1 cellular context compared by ENCODE assay signal in the genomic region with DNA sequence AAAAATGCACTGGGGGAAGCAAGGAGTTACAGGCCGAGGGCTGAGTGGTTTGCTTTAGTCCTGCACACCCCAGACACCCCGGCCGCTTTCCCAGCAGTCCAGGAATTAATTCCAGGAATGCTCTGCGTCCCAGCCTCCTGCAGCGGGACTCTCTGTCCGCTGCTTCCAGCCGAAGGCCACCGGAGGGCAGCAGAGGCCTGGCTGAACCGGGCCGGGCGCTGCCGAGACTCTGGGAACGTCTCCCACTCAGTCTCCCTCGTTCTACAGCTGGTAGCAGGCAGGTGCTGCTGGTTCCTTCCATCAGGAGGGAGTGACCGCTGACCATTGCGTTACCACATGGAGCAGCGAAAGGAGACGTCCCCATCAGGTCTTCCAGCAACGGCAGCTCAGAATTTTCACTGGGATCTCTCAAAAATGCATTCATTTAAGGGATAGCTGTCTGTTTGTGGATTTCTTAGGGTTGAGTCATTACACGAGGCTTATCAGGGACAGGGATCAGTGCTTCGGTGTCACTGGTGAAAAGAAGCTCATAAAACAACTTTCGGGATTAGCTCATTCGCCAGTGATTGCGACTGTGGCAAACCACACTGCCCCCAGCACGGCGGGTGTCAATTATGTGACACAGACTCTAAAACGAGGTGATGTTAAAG.
TF ChIP-seq lines count a peak whose summit lies in the region.

No MANE protein-coding gene starts in this region.

TF ChIP-seq in HEK293, 187 proteins besides CTCF, POLR2A, EP300 and RAD21 (continued from another document and continues in another):
- peak; percentile 31; the same call in 1 of the 2 replicates for TF ChIP-seq ZNF623 (tag by site-specific recombination; IDR thresholded peaks at IDR 0.05)
- TF ChIP-seq ZNF366 (tag by site-specific recombination; conservative IDR thresholded peaks at IDR 0.05): peak; percentile 99
- TF ChIP-seq, protein P1, sequence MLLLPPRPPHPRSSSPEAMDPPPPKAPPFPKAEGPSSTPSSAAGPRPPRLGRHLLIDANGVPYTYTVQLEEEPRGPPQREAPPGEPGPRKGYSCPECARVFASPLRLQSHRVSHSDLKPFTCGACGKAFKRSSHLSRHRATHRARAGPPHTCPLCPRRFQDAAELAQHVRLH (tag by site-specific recombination; IDR thresholded peaks at IDR 0.05): peak; percentile 70; the same call in 1 of the 2 replicates
- TF ChIP-seq ZNF600 (tag by site-specific recombination; IDR thresholded peaks at IDR 0.05): peak; percentile 97
- TF ChIP-seq PRDM1 (tag by site-specific recombination; IDR thresholded peaks at IDR 0.05): peak; percentile 75
- TF ChIP-seq ZXDB (tag by site-specific recombination; IDR thresholded peaks at IDR 0.05): peak; percentile 80
- TF ChIP-seq, protein P2, sequence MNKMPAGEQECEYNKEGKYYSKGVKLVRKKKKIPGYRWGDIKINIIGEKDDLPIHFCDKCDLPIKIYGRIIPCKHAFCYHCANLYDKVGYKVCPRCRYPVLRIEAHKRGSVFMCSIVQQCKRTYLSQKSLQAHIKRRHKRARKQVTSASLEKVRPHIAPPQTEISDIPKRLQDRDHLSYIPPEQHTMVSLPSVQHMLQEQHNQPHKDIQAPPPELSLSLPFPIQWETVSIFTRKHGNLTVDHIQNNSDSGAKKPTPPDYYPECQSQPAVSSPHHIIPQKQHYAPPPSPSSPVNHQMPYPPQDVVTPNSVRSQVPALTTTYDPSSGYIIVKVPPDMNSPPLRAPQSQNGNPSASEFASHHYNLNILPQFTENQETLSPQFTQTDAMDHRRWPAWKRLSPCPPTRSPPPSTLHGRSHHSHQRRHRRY (tag by site-specific recombination; IDR thresholded peaks at IDR 0.05): no peak
- no peak for TF ChIP-seq SP3 (tag by site-specific recombination; IDR thresholded peaks at IDR 0.05)
- TF ChIP-seq, protein P3, sequence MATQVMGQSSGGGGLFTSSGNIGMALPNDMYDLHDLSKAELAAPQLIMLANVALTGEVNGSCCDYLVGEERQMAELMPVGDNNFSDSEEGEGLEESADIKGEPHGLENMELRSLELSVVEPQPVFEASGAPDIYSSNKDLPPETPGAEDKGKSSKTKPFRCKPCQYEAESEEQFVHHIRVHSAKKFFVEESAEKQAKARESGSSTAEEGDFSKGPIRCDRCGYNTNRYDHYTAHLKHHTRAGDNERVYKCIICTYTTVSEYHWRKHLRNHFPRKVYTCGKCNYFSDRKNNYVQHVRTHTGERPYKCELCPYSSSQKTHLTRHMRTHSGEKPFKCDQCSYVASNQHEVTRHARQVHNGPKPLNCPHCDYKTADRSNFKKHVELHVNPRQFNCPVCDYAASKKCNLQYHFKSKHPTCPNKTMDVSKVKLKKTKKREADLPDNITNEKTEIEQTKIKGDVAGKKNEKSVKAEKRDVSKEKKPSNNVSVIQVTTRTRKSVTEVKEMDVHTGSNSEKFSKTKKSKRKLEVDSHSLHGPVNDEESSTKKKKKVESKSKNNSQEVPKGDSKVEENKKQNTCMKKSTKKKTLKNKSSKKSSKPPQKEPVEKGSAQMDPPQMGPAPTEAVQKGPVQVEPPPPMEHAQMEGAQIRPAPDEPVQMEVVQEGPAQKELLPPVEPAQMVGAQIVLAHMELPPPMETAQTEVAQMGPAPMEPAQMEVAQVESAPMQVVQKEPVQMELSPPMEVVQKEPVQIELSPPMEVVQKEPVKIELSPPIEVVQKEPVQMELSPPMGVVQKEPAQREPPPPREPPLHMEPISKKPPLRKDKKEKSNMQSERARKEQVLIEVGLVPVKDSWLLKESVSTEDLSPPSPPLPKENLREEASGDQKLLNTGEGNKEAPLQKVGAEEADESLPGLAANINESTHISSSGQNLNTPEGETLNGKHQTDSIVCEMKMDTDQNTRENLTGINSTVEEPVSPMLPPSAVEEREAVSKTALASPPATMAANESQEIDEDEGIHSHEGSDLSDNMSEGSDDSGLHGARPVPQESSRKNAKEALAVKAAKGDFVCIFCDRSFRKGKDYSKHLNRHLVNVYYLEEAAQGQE (tag by site-specific recombination; IDR thresholded peaks at IDR 0.05): peak; percentile 43; the same call in 1 of the 2 replicates
- no peak for TF ChIP-seq ZNF274 (IDR thresholded peaks at IDR 0.05; ENCODE audit: low read length)
- TF ChIP-seq ZNF274 (tag by site-specific recombination; IDR thresholded peaks at IDR 0.05; ENCODE audit: borderline replicate concordance): no peak
- TF ChIP-seq, protein P4, sequence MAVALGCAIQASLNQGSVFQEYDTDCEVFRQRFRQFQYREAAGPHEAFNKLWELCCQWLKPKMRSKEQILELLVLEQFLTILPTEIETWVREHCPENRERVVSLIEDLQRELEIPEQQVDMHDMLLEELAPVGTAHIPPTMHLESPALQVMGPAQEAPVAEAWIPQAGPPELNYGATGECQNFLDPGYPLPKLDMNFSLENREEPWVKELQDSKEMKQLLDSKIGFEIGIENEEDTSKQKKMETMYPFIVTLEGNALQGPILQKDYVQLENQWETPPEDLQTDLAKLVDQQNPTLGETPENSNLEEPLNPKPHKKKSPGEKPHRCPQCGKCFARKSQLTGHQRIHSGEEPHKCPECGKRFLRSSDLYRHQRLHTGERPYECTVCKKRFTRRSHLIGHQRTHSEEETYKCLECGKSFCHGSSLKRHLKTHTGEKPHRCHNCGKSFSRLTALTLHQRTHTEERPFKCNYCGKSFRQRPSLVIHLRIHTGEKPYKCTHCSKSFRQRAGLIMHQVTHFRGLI (tag by site-specific recombination; IDR thresholded peaks at IDR 0.05): peak; percentile 37; the same call in 1 of the 2 replicates
- TF ChIP-seq ZNF221 (tag by site-specific recombination; IDR thresholded peaks at IDR 0.05; ENCODE audit: borderline replicate concordance): no peak
- TF ChIP-seq, protein P5, sequence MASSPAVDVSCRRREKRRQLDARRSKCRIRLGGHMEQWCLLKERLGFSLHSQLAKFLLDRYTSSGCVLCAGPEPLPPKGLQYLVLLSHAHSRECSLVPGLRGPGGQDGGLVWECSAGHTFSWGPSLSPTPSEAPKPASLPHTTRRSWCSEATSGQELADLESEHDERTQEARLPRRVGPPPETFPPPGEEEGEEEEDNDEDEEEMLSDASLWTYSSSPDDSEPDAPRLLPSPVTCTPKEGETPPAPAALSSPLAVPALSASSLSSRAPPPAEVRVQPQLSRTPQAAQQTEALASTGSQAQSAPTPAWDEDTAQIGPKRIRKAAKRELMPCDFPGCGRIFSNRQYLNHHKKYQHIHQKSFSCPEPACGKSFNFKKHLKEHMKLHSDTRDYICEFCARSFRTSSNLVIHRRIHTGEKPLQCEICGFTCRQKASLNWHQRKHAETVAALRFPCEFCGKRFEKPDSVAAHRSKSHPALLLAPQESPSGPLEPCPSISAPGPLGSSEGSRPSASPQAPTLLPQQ (tag by site-specific recombination; IDR thresholded peaks at IDR 0.05): 0 out of 2 replicates have a peak, but pooled peaks have one; percentile 78
- peak; percentile 76 for TF ChIP-seq FEZF1 (tag by site-specific recombination; IDR thresholded peaks at IDR 0.05)
- no peak for TF ChIP-seq SCRT1 (tag by site-specific recombination; IDR thresholded peaks at IDR 0.05; ENCODE audit: borderline replicate concordance)
- TF ChIP-seq KLF10 (tag by site-specific recombination; IDR thresholded peaks at IDR 0.05): peak; percentile 86; the same call in 1 of the 2 replicates
- TF ChIP-seq ZNF76 (tag by site-specific recombination; IDR thresholded peaks at IDR 0.05; ENCODE audit: borderline replicate concordance, low read depth): peak; percentile 78; the same call in 1 of the 2 replicates
- TF ChIP-seq ZNF530 (tag by site-specific recombination; IDR thresholded peaks at IDR 0.05; ENCODE audit: low read depth): no peak
- no peak for TF ChIP-seq TCF7L2 (IDR thresholded peaks at IDR 0.05; ENCODE audit: borderline replicate concordance, low read depth, low read length)
- peak; percentile 75 for TF ChIP-seq ZNF2 (tag by site-specific recombination; IDR thresholded peaks at IDR 0.05)
- TF ChIP-seq ZNF114 (tag by site-specific recombination; IDR thresholded peaks at IDR 0.05): no peak
- TF ChIP-seq, protein P6, sequence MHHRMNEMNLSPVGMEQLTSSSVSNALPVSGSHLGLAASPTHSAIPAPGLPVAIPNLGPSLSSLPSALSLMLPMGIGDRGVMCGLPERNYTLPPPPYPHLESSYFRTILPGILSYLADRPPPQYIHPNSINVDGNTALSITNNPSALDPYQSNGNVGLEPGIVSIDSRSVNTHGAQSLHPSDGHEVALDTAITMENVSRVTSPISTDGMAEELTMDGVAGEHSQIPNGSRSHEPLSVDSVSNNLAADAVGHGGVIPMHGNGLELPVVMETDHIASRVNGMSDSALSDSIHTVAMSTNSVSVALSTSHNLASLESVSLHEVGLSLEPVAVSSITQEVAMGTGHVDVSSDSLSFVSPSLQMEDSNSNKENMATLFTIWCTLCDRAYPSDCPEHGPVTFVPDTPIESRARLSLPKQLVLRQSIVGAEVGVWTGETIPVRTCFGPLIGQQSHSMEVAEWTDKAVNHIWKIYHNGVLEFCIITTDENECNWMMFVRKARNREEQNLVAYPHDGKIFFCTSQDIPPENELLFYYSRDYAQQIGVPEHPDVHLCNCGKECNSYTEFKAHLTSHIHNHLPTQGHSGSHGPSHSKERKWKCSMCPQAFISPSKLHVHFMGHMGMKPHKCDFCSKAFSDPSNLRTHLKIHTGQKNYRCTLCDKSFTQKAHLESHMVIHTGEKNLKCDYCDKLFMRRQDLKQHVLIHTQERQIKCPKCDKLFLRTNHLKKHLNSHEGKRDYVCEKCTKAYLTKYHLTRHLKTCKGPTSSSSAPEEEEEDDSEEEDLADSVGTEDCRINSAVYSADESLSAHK (tag by site-specific recombination; IDR thresholded peaks at IDR 0.05): peak; percentile 76
- TF ChIP-seq SP7 (tag by site-specific recombination; IDR thresholded peaks at IDR 0.05): peak; percentile 94
- peak; percentile 99 for TF ChIP-seq ZEB2 (tag by site-specific recombination; IDR thresholded peaks at IDR 0.05)
- TF ChIP-seq, protein P7, sequence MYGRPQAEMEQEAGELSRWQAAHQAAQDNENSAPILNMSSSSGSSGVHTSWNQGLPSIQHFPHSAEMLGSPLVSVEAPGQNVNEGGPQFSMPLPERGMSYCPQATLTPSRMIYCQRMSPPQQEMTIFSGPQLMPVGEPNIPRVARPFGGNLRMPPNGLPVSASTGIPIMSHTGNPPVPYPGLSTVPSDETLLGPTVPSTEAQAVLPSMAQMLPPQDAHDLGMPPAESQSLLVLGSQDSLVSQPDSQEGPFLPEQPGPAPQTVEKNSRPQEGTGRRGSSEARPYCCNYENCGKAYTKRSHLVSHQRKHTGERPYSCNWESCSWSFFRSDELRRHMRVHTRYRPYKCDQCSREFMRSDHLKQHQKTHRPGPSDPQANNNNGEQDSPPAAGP (tag by site-specific recombination; IDR thresholded peaks at IDR 0.05): peak; percentile 50; the same call in 1 of the 2 replicates
- TF ChIP-seq ZNF629 (tag by site-specific recombination; IDR thresholded peaks at IDR 0.05): peak; percentile 96
- no peak for TF ChIP-seq ZNF830 (tag by site-specific recombination; IDR thresholded peaks at IDR 0.05; ENCODE audit: low read depth)
- TF ChIP-seq ZBTB48 (tag by site-specific recombination; IDR thresholded peaks at IDR 0.05): peak; percentile 88
- TF ChIP-seq ZNF184 (tag by site-specific recombination; IDR thresholded peaks at IDR 0.05): 0 out of 2 replicates have a peak, but pooled peaks have one; percentile 15
- TF ChIP-seq, protein P8, sequence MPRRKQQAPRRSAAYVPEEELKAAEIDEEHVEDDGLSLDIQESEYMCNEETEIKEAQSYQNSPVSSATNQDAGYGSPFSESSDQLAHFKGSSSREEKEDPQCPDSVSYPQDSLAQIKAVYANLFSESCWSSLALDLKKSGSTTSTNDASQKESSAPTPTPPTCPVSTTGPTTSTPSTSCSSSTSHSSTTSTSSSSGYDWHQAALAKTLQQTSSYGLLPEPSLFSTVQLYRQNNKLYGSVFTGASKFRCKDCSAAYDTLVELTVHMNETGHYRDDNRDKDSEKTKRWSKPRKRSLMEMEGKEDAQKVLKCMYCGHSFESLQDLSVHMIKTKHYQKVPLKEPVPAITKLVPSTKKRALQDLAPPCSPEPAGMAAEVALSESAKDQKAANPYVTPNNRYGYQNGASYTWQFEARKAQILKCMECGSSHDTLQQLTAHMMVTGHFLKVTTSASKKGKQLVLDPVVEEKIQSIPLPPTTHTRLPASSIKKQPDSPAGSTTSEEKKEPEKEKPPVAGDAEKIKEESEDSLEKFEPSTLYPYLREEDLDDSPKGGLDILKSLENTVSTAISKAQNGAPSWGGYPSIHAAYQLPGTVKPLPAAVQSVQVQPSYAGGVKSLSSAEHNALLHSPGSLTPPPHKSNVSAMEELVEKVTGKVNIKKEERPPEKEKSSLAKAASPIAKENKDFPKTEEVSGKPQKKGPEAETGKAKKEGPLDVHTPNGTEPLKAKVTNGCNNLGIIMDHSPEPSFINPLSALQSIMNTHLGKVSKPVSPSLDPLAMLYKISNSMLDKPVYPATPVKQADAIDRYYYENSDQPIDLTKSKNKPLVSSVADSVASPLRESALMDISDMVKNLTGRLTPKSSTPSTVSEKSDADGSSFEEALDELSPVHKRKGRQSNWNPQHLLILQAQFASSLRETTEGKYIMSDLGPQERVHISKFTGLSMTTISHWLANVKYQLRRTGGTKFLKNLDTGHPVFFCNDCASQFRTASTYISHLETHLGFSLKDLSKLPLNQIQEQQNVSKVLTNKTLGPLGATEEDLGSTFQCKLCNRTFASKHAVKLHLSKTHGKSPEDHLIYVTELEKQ (tag by site-specific recombination; IDR thresholded peaks at IDR 0.05; ENCODE audit: borderline replicate concordance): peak; percentile 90
- peak; percentile 63; the same call in 1 of the 2 replicates for TF ChIP-seq ZNF501 (tag by site-specific recombination; IDR thresholded peaks at IDR 0.05)
- TF ChIP-seq, protein P9, sequence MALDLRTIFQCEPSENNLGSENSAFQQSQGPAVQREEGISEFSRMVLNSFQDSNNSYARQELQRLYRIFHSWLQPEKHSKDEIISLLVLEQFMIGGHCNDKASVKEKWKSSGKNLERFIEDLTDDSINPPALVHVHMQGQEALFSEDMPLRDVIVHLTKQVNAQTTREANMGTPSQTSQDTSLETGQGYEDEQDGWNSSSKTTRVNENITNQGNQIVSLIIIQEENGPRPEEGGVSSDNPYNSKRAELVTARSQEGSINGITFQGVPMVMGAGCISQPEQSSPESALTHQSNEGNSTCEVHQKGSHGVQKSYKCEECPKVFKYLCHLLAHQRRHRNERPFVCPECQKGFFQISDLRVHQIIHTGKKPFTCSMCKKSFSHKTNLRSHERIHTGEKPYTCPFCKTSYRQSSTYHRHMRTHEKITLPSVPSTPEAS (tag by site-specific recombination; IDR thresholded peaks at IDR 0.05): no peak
- peak; percentile 50; the same call in 1 of the 2 replicates for TF ChIP-seq MZF1 (tag by site-specific recombination; IDR thresholded peaks at IDR 0.05; ENCODE audit: borderline replicate concordance)
- TF ChIP-seq ZNF660 (tag by site-specific recombination; IDR thresholded peaks at IDR 0.05): peak; percentile 80
- peak; percentile 77 for TF ChIP-seq ZBTB17 (tag by site-specific recombination; IDR thresholded peaks at IDR 0.05)
- TF ChIP-seq SP2 (tag by site-specific recombination; IDR thresholded peaks at IDR 0.05): peak; percentile 24; the same call in 1 of the 2 replicates
- no peak for TF ChIP-seq ZNF248 (tag by site-specific recombination; IDR thresholded peaks at IDR 0.05)
- TF ChIP-seq, protein P10, sequence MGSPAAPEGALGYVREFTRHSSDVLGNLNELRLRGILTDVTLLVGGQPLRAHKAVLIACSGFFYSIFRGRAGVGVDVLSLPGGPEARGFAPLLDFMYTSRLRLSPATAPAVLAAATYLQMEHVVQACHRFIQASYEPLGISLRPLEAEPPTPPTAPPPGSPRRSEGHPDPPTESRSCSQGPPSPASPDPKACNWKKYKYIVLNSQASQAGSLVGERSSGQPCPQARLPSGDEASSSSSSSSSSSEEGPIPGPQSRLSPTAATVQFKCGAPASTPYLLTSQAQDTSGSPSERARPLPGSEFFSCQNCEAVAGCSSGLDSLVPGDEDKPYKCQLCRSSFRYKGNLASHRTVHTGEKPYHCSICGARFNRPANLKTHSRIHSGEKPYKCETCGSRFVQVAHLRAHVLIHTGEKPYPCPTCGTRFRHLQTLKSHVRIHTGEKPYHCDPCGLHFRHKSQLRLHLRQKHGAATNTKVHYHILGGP (tag by site-specific recombination; IDR thresholded peaks at IDR 0.05): peak; percentile 96
- peak; percentile 79; the same call in 1 of the 2 replicates for TF ChIP-seq ZNF24 (tag by site-specific recombination; IDR thresholded peaks at IDR 0.05)
